In the genomic region with DNA sequence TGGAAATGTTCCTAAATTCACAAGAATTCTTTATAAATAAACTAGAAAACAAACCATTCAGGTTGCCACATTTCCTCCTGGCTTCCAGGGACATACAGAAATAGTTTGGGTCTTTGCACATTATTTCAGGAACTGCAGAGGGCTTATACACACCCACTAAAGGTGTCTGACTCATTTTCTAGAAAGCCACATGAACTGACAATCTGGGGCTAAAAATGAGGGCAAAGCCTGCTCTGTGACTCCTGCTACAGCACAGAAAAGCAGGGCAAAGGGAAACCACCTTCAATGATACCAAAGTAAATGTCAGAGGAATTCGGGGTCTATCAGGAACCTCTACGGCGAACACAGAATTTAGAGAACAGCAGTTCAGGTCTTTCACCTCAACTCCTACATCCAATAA, we compare ENCODE assay signal across 11 cellular contexts.
DNase-seq lines count a peak whose midpoint lies in the region; FAIRE-seq and TF ChIP-seq lines count a peak whose summit lies in the region.
"Had no signal": no experiment of that assay in that cellular context is flagged by ENCODE, and none has a peak within 500 bp of the region (broad histone marks: within the 10 kb centered on the region; RNA-seq: fewer than 3 reads in every experiment).

No MANE protein-coding gene starts in this region.

- TF ChIP-seq CTCF in ascending aorta (IDR thresholded peaks at IDR 0.05) = no peak
- no peak for TF ChIP-seq CTCF in smooth muscle cell (IDR thresholded peaks at IDR 0.05; ENCODE audit: borderline replicate concordance, insufficient read depth, poor library complexity, severe bottlenecking)
- no peak for TF ChIP-seq CTCF in neural progenitor cell (IDR thresholded peaks at IDR 0.05)

- 84% methylated on average over 3 of the region's 3 CpGs for WGBS in smooth muscle cell (ENCODE audit: low lambda C conversion rate)

- H3K27me3 Mint-ChIP-seq in neural progenitor cell (ENCODE audit: insufficient read depth, low read depth) = peaks cover 9% of the 10 kb centered on the region
- H3K27me3 Mint-ChIP-seq: naive B cell had no signal

- H2AFZ ChIP-seq in smooth muscle cell (ENCODE audit: low read depth) (no peak overlapping the region), neural progenitor cell (replicated peaks) (no peak overlapping the region)

- H3K9me3 Mint-ChIP-seq in neural progenitor cell = peaks cover 2% of the 10 kb centered on the region
- H3K9me3 Mint-ChIP-seq: naive B cell had no signal

- H3K4me1 ChIP-seq in ascending aorta (no peaks in the 10 kb centered on the region), smooth muscle cell (ENCODE audit: low read depth) (no peaks in the 10 kb centered on the region), neural progenitor cell (peaks cover 13% of the 10 kb centered on the region)

- no peak overlapping the region for H3K4me3 Mint-ChIP-seq in neural progenitor cell
- H3K4me3 Mint-ChIP-seq: naive B cell had no signal

- H3K36me3 ChIP-seq in ascending aorta = no peaks in the 10 kb centered on the region
- H3K36me3 ChIP-seq in smooth muscle cell (ENCODE audit: low read depth) = no peaks in the 10 kb centered on the region
- no peaks in the 10 kb centered on the region for H3K36me3 ChIP-seq in neural progenitor cell
- H3K36me3 ChIP-seq: esophagus muscularis mucosa had no signal

- H3K9ac ChIP-seq in smooth muscle cell (ENCODE audit: low read depth) (no peak overlapping the region), neural progenitor cell (no peak overlapping the region)

- H3K27ac ChIP-seq in ascending aorta (peak overlapping the region; percentile 11 to 71), smooth muscle cell (ENCODE audit: low read depth) (peak overlapping the region; percentile 64), neural progenitor cell (no peak overlapping the region)
- H3K27ac ChIP-seq: esophagus muscularis mucosa had no signal

- H3K4me3 ChIP-seq in ascending aorta = no peak overlapping the region
- no peak overlapping the region for H3K4me3 ChIP-seq in smooth muscle cell
- no peak overlapping the region for H3K4me3 ChIP-seq in neural progenitor cell
- H3K4me3 ChIP-seq: esophagus muscularis mucosa had no signal

- H3F3A ChIP-seq in smooth muscle cell (ENCODE audit: low read depth) (no peaks in the 10 kb centered on the region), neural progenitor cell (ENCODE audit: low read depth) (no peaks in the 10 kb centered on the region)

- H3K36me3 Mint-ChIP-seq in neural progenitor cell = no peaks in the 10 kb centered on the region

- H3K9me3 ChIP-seq in ascending aorta (no peaks in the 10 kb centered on the region), smooth muscle cell (replicated peaks; ENCODE audit: low read depth) (no peaks in the 10 kb centered on the region), neural progenitor cell (ENCODE audit: low read depth) (peaks cover 4% of the 10 kb centered on the region)
- H3K9me3 ChIP-seq: esophagus muscularis mucosa had no signal

- peaks cover 36% of the 10 kb centered on the region for H4K20me1 ChIP-seq in smooth muscle cell (ENCODE audit: low read depth)
- no peaks in the 10 kb centered on the region for H4K20me1 ChIP-seq in neural progenitor cell (ENCODE audit: low read depth)

- H3K4me2 ChIP-seq in smooth muscle cell = peak overlapping the region; percentile 50
- H3K4me2 ChIP-seq in neural progenitor cell = no peak overlapping the region

- no peaks in the 10 kb centered on the region for H3K79me2 ChIP-seq in smooth muscle cell (ENCODE audit: low read depth)
- H3K79me2 ChIP-seq in neural progenitor cell (ENCODE audit: low read depth) = no peaks in the 10 kb centered on the region

- peak; percentile 44 for FAIRE-seq in RCC 7860 (lab: Jason Lieb, UNC)

- in situ Hi-C loops in ACHN (cut with HindIII; ENCODE audit: low pct_ligation_motif_present, low pct_unique_long_range_greater_than_20kb, low sequenced_read_pairs) = no loop called here

- intact Hi-C loops in ascending aorta (cut with DNase I) = no loop called here

- H3K4me1 Mint-ChIP-seq in neural progenitor cell = peaks cover 13% of the 10 kb centered on the region

- DNase-seq in activated T-cell treated with anti-CD3 and anti-CD28 coated beads for 24 hours (ENCODE audit: low read depth) (peak; percentile 12), activated T-cell treated with anti-CD3 and anti-CD28 coated beads for 4 hours (no peak), RCC 7860 (ENCODE audit: low spot score) (no peak), ascending aorta (ENCODE audit: low spot score in 2 of 2) (no peak), smooth muscle cell (lab: John Stamatoyannopoulos, UW; ENCODE audit: unreplicated experiment) (no peak), neural progenitor cell (ENCODE audit: low spot score) (no peak), ACHN (no peak), DMS114 treated with DMSO at 0.1 percent for 48 hours (lab: John Stamatoyannopoulos, UW; ENCODE audit: unreplicated experiment) (no peak)
- DNase-seq: naive B cell, NCI-H2029 had no signal

- H3K27me3 ChIP-seq in ascending aorta (no peaks in the 10 kb centered on the region), smooth muscle cell (ENCODE audit: low read depth) (no peaks in the 10 kb centered on the region), neural progenitor cell (no peaks in the 10 kb centered on the region)
- H3K27me3 ChIP-seq: esophagus muscularis mucosa had no signal

- no peak overlapping the region for H3K27ac Mint-ChIP-seq in neural progenitor cell
